In the genomic region with DNA sequence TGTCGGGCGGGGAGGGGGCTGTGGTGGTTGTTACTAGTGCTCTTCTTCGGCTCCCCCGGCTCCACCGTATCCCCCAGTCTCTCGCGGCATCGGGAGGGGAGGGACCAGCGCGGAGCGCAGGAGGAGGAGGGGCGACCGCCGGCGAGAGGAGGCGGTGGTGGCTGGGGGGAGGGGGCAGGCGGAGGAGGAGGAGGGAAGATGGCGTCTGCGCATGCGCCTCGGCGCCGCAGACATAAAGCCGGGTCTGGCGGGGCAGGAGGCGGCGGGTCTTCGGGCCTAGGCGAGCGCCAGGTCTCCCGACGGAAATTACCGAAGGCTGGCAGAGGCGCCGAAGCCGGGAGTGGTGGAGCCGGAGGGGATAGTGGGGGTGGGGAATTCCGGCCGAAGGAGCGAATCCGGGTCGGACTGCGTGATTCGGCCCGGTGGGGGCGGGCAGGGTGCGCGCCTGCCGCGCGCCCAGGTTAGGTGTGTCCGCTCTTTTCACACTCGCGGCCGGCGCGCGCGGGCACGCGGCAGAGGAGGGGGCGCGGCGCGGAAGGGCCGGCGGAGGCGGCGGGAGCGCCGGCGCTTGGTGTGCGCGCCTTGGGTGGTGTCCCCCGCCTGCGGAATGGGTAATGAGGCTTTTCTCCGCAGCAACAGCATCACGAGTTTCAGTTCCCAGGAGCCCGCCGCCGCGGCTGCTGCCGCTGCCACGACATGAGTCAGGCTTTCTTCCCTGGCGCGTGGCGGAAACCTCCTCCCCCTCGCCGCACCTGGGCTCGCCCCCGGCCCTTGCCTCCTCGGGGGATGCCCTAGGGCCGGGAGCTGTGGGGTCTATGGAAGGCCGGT, we compare ENCODE assay signal across 8 cellular contexts. TPM values are rescaled to one million over a fixed set of nuclear protein-coding genes. Genes with fewer than 3 reads are reported as not detected.
DNase-seq lines count a peak whose midpoint lies in the region; ATAC-seq and TF ChIP-seq lines count a peak whose summit lies in the region.

No MANE protein-coding gene starts in this region.

- peaks cover 6% of the 10 kb centered on the region for H3K36me3 Mint-ChIP-seq in activated CD4-positive, alpha-beta T cell treated with anti-CD3 and anti-CD28 coated beads for 36 hours (ENCODE audit: low read depth)

- peak; percentile 92 to 93 for DNase-seq in AML-193 (lab: John Stamatoyannopoulos, UW)
- DNase-seq in NCI-H510A (lab: John Stamatoyannopoulos, UW) = peak; percentile 62
- peak; percentile 97 for DNase-seq in activated CD4-positive, alpha-beta T cell treated with anti-CD3 and anti-CD28 coated beads for 36 hours
- DNase-seq in choroid plexus epithelial cell (ENCODE audit: low read depth) = peak; percentile 98
- peak; percentile 97 for DNase-seq in kidney tubule cell (ENCODE audit: low spot score)
- DNase-seq in stimulated activated CD4-positive, alpha-beta T cell treated with anti-CD3 and anti-CD28 coated beads, Interleukin-1b, Interleukin-23, amount 100 ng/mL, for 1 hour (ENCODE audit: low read depth in 2 of 2) = peak; percentile 93 to 94

- ATAC-seq in HG03432 (IDR thresholded peaks at IDR 0.05; ENCODE audit: unreplicated experiment) = peak; percentile 63
- peak; percentile 79 for ATAC-seq in activated CD4-positive, alpha-beta T cell treated with anti-CD3 and anti-CD28 coated beads for 36 hours

- H3K27ac Mint-ChIP-seq in activated CD4-positive, alpha-beta T cell treated with anti-CD3 and anti-CD28 coated beads for 36 hours = peak overlapping the region; percentile 87

- peaks cover 38% of the 10 kb centered on the region for H3K4me1 Mint-ChIP-seq in activated CD4-positive, alpha-beta T cell treated with anti-CD3 and anti-CD28 coated beads for 36 hours

- H3K27me3 Mint-ChIP-seq in activated CD4-positive, alpha-beta T cell treated with anti-CD3 and anti-CD28 coated beads for 36 hours = peaks cover 6% of the 10 kb centered on the region

- intact Hi-C loops in activated CD4-positive, alpha-beta T cell treated with anti-CD3 and anti-CD28 coated beads for 36 hours (cut with DNase I, micrococcal nuclease) = loop anchor here (1.0 to 10.0 kb wide), 20 partner anchors 70 to 1605 kb away; a partner anchor contains a TSS

- POLR2A ChIA-PET in activated CD4-positive, alpha-beta T cell treated with anti-CD3 and anti-CD28 coated beads for 36 hours (lab: Charles Lee) = interaction anchor here (0.6 kb wide), 1 partner anchor 770 kb away, joined by 5 read pairs; no protein-coding TSS in a partner anchor

- H3K4me3 ChIP-seq in choroid plexus epithelial cell (ENCODE audit: low read depth, low read length) = peak overlapping the region; percentile 89

- TF ChIP-seq CTCF in choroid plexus epithelial cell (conservative IDR thresholded peaks at IDR 0.05; ENCODE audit: low read depth, low read length) = no peak

- peak; percentile 16 for TF ChIP-seq POLR2A in GM19193 (IDR thresholded peaks at IDR 0.05; ENCODE audit: extremely low read depth, insufficient read depth, insufficient read length)

- CTCF ChIA-PET in activated CD4-positive, alpha-beta T cell treated with anti-CD3 and anti-CD28 coated beads for 36 hours (lab: Charles Lee) = interaction anchor here (0.8 kb wide), 1 partner anchor 94 kb away, joined by 3 read pairs; no protein-coding TSS in a partner anchor

- H3K9me3 Mint-ChIP-seq in activated CD4-positive, alpha-beta T cell treated with anti-CD3 and anti-CD28 coated beads for 36 hours (ENCODE audit: low read depth) = no peaks in the 10 kb centered on the region

- peak overlapping the region; percentile 88 for H3K4me3 Mint-ChIP-seq in activated CD4-positive, alpha-beta T cell treated with anti-CD3 and anti-CD28 coated beads for 36 hours

RNA-seq across cellular contexts. Expression of a gene that starts 1.3 kb away (rescaled TPM):
- total RNA-seq in activated CD4-positive, alpha-beta T cell treated with anti-CD3 and anti-CD28 coated beads for 36 hours = 1 to 10 TPM; 6.5 to 6.7 TPM

Comparison
In these comparisons a context has a peak if more than half of its experiments do, and no peak if none do; other contexts are left out.
1. Peak in every context shown above with its lines: DNase-seq, ATAC-seq and H3K4me3 ChIP-seq.